In genomic region chr11:85955531-85955930, GRCh38 we compare ENCODE assay signal across 12 cellular contexts.
DNase-seq lines count a peak whose midpoint lies in the region; ATAC-seq and FAIRE-seq lines count a peak whose summit lies in the region.
"Had no signal": no experiment of that assay in that cellular context is flagged by ENCODE, and none has a peak within 500 bp of the region (broad histone marks: within the 10 kb centered on the region; RNA-seq: fewer than 3 reads in every experiment).

No MANE protein-coding gene starts in this region.

- no peak for ATAC-seq in GM21381 (IDR thresholded peaks at IDR 0.05; ENCODE audit: unreplicated experiment)
- ATAC-seq in naive thymus-derived CD4-positive, alpha-beta T cell: no peak
- ATAC-seq: activated naive CD4-positive, alpha-beta T cell treated with anti-CD3 and anti-CD28 coated beads, Interleukin-2, amount 50 U/mL, for 72 hours; stimulated activated naive CD8-positive, alpha-beta T cell treated with anti-CD3 and anti-CD28 coated beads, Interleukin-15, amount 100 ng/mL, for 72 hours had no signal

- peaks cover 0 to 21% (median 0%) of the 10 kb centered on the region in 3 experiments for H3K9me3 ChIP-seq in naive thymus-derived CD4-positive, alpha-beta T cell (ENCODE audit: control insufficient read depth in 2 of 3, low read length in 3 of 3)

- peaks cover 6% of the 10 kb centered on the region for H3K4me1 Mint-ChIP-seq in activated CD4-positive, alpha-beta memory T cell treated with anti-CD3 and anti-CD28 coated beads for 36 hours (ENCODE audit: low read depth)
- peaks cover 3% of the 10 kb centered on the region for H3K4me1 Mint-ChIP-seq in activated CD4-positive, alpha-beta memory T cell treated with anti-CD3 and anti-CD28 coated beads, Interleukin-2, amount 10 ng/mL, durations not matched to agents 7 days and 5 days
- peaks cover 0 to 6% (median 0%) of the 10 kb centered on the region in 7 donors for H3K4me1 Mint-ChIP-seq in naive thymus-derived CD4-positive, alpha-beta T cell

- H2BK120ac ChIP-seq in mesendoderm (ENCODE audit: low read depth, low read length): no peak overlapping the region

- H3K79me2 ChIP-seq in mesendoderm (ENCODE audit: control insufficient read depth, insufficient read depth, low read length): no peaks in the 10 kb centered on the region

- no peak overlapping the region for H3K18ac ChIP-seq in mesendoderm (ENCODE audit: low read length)

- H2AK5ac ChIP-seq in mesendoderm (ENCODE audit: low read length): no peak overlapping the region

- no peak overlapping the region for H3K4me2 ChIP-seq in mesendoderm (ENCODE audit: low read length)
- H3K4me2 ChIP-seq: KMS-11 had no signal

- H2BK5ac ChIP-seq in mesendoderm (ENCODE audit: low read length): no peak overlapping the region

- no peak overlapping the region for H3K9ac ChIP-seq in mesendoderm (ENCODE audit: low read length)
- H3K9ac ChIP-seq: KMS-11 had no signal

- no peak overlapping the region for H3K27ac ChIP-seq in mesendoderm (ENCODE audit: low read depth, low read length)
- no peak overlapping the region for H3K27ac ChIP-seq in naive thymus-derived CD4-positive, alpha-beta T cell (ENCODE audit: low read depth, low read length)
- H3K27ac ChIP-seq: KMS-11 had no signal

- no peak overlapping the region for H3K4me3 Mint-ChIP-seq in activated CD4-positive, alpha-beta memory T cell treated with anti-CD3 and anti-CD28 coated beads for 36 hours
- no peak overlapping the region for H3K4me3 Mint-ChIP-seq in activated CD4-positive, alpha-beta memory T cell treated with anti-CD3 and anti-CD28 coated beads, Interleukin-2, amount 10 ng/mL, durations not matched to agents 7 days and 5 days
- no peak overlapping the region for H3K4me3 Mint-ChIP-seq in naive thymus-derived CD4-positive, alpha-beta T cell
- H3K4me3 Mint-ChIP-seq: stimulated activated naive CD8-positive, alpha-beta T cell treated with anti-CD3 and anti-CD28 coated beads, Interleukin-15, amount 100 ng/mL, for 72 hours had no signal

- DNase-seq in activated CD4-positive, alpha-beta memory T cell treated with anti-CD3 and anti-CD28 coated beads for 36 hours: no peak
- no peak for DNase-seq in activated CD4-positive, alpha-beta memory T cell treated with anti-CD3 and anti-CD28 coated beads, Interleukin-2, amount 10 ng/mL, durations not matched to agents 7 days and 5 days
- DNase-seq in fibroblast of gingiva (ENCODE audit: low read depth) (peak; percentile 36), mesendoderm (peak; percentile 92), urothelium cell line (ENCODE audit: low spot score) (peak; percentile 7), RKO (ENCODE audit: low spot score) (no peak)
- no peak for DNase-seq in naive thymus-derived CD4-positive, alpha-beta T cell
- DNase-seq: stimulated activated naive CD8-positive, alpha-beta T cell treated with anti-CD3 and anti-CD28 coated beads, Interleukin-15, amount 100 ng/mL, for 72 hours had no signal

- no peak overlapping the region for H3K56ac ChIP-seq in mesendoderm (ENCODE audit: low read length)

- FAIRE-seq in urothelium cell line (lab: Jason Lieb, UNC): no peak
- FAIRE-seq: A204.1 had no signal

- H3K4me1 ChIP-seq in mesendoderm (ENCODE audit: control insufficient read depth, low read depth, low read length): no peaks in the 10 kb centered on the region
- no peaks in the 10 kb centered on the region for H3K4me1 ChIP-seq in naive thymus-derived CD4-positive, alpha-beta T cell (ENCODE audit: control insufficient read depth in 2 of 2, insufficient read depth in 2 of 2, low read length in 2 of 2)

- H3K36me3 ChIP-seq in mesendoderm (ENCODE audit: control insufficient read depth, insufficient read depth, low read length): no peaks in the 10 kb centered on the region
- H3K36me3 ChIP-seq in naive thymus-derived CD4-positive, alpha-beta T cell (ENCODE audit: control insufficient read depth in 2 of 3, insufficient read depth in 3 of 3, low read length in 3 of 3): peaks cover 0 to 50% (median 7%) of the 10 kb centered on the region in 3 experiments

- WGBS in mesendoderm (ENCODE audit: extremely low coverage, insufficient coverage, low lambda C conversion rate): no CpG with 5 or more reads among the region's 1 CpG

- intact Hi-C loops in activated CD4-positive, alpha-beta memory T cell treated with anti-CD3 and anti-CD28 coated beads for 36 hours (cut with micrococcal nuclease): no loop called here
- intact Hi-C loops in naive thymus-derived CD4-positive, alpha-beta T cell (cut with micrococcal nuclease): no loop called here

- POLR2A ChIA-PET in activated CD4-positive, alpha-beta memory T cell treated with anti-CD3 and anti-CD28 coated beads for 36 hours (lab: Charles Lee): interaction anchor here (1.1 kb wide), 1 partner anchor 13 kb away, joined by 3 read pairs; no protein-coding TSS in a partner anchor
- POLR2A ChIA-PET in activated CD4-positive, alpha-beta memory T cell treated with anti-CD3 and anti-CD28 coated beads, Interleukin-2, amount 10 ng/mL, durations not matched to agents 7 days and 5 days (lab: Charles Lee): interaction anchor here (0.8 to 1.1 kb wide), 3 partner anchors 9 to 308 kb away, joined by 3 read pairs; partner anchors contain the start of gene PICALM
- POLR2A ChIA-PET in naive thymus-derived CD4-positive, alpha-beta T cell (lab: Charles Lee): interaction anchor here (0.7 kb wide), 1 partner anchor 300 kb away, joined by 3 read pairs; no protein-coding TSS in a partner anchor

- H3K9me3 Mint-ChIP-seq in activated CD4-positive, alpha-beta memory T cell treated with anti-CD3 and anti-CD28 coated beads for 36 hours: peaks cover 29% of the 10 kb centered on the region
- peaks cover 14% of the 10 kb centered on the region for H3K9me3 Mint-ChIP-seq in activated CD4-positive, alpha-beta memory T cell treated with anti-CD3 and anti-CD28 coated beads, Interleukin-2, amount 10 ng/mL, durations not matched to agents 7 days and 5 days
- peaks cover 11 to 46% (median 18%) of the 10 kb centered on the region in 11 donors for H3K9me3 Mint-ChIP-seq in naive thymus-derived CD4-positive, alpha-beta T cell

- no peak overlapping the region for H3K4me3 ChIP-seq in mesendoderm (ENCODE audit: low read length)
- H3K4me3 ChIP-seq in naive thymus-derived CD4-positive, alpha-beta T cell (ENCODE audit: low read length): no peak overlapping the region

- H3K27me3 Mint-ChIP-seq in activated CD4-positive, alpha-beta memory T cell treated with anti-CD3 and anti-CD28 coated beads for 36 hours: no peaks in the 10 kb centered on the region
- no peaks in the 10 kb centered on the region for H3K27me3 Mint-ChIP-seq in activated CD4-positive, alpha-beta memory T cell treated with anti-CD3 and anti-CD28 coated beads, Interleukin-2, amount 10 ng/mL, durations not matched to agents 7 days and 5 days
- H3K27me3 Mint-ChIP-seq in naive thymus-derived CD4-positive, alpha-beta T cell: no peaks in the 10 kb centered on the region
- H3K27me3 Mint-ChIP-seq: stimulated activated naive CD8-positive, alpha-beta T cell treated with anti-CD3 and anti-CD28 coated beads, Interleukin-15, amount 100 ng/mL, for 72 hours had no signal

- no peaks in the 10 kb centered on the region for H3K79me1 ChIP-seq in mesendoderm (ENCODE audit: low read length)

- peak overlapping the region; percentile 3 for H3K27ac Mint-ChIP-seq in activated CD4-positive, alpha-beta memory T cell treated with anti-CD3 and anti-CD28 coated beads for 36 hours
- H3K27ac Mint-ChIP-seq in activated CD4-positive, alpha-beta memory T cell treated with anti-CD3 and anti-CD28 coated beads, Interleukin-2, amount 10 ng/mL, durations not matched to agents 7 days and 5 days: no peak overlapping the region
- peak overlapping the region in 2 of 9 donors; percentile 13 to 40 for H3K27ac Mint-ChIP-seq in naive thymus-derived CD4-positive, alpha-beta T cell
- H3K27ac Mint-ChIP-seq: stimulated activated naive CD8-positive, alpha-beta T cell treated with anti-CD3 and anti-CD28 coated beads, Interleukin-15, amount 100 ng/mL, for 72 hours had no signal

- no peak overlapping the region for H3K4ac ChIP-seq in mesendoderm (ENCODE audit: low read depth, low read length)

- H3K27me3 ChIP-seq in mesendoderm (ENCODE audit: insufficient read depth, low read length, poor library complexity): no peaks in the 10 kb centered on the region
- no peaks in the 10 kb centered on the region for H3K27me3 ChIP-seq in naive thymus-derived CD4-positive, alpha-beta T cell (ENCODE audit: control insufficient read depth in 2 of 2, insufficient read depth in 2 of 2, low read length in 2 of 2)

- no peak overlapping the region for H4K8ac ChIP-seq in mesendoderm (ENCODE audit: low read depth, low read length)

- CTCF ChIA-PET in activated CD4-positive, alpha-beta memory T cell treated with anti-CD3 and anti-CD28 coated beads for 36 hours (lab: Charles Lee): interaction anchor here (0.8 kb wide), 1 partner anchor 44 kb away, joined by 4 read pairs; no protein-coding TSS in a partner anchor
- CTCF ChIA-PET in activated CD4-positive, alpha-beta memory T cell treated with anti-CD3 and anti-CD28 coated beads, Interleukin-2, amount 10 ng/mL, durations not matched to agents 7 days and 5 days (lab: Charles Lee): interaction anchor here (1.4 kb wide), 1 partner anchor 101 kb away, joined by 5 read pairs; the partner anchor contains the start of gene CCDC83
- CTCF ChIA-PET in naive thymus-derived CD4-positive, alpha-beta T cell (lab: Charles Lee): interaction anchor here (0.7 kb wide), 2 partner anchors 14 to 197 kb away, joined by 3 to 4 read pairs; no protein-coding TSS in a partner anchor

- H4K5ac ChIP-seq in mesendoderm (ENCODE audit: low read length): no peak overlapping the region

- H2BK15ac ChIP-seq in mesendoderm (replicated peaks; ENCODE audit: low read depth): no peak overlapping the region

- H3K23ac ChIP-seq in mesendoderm (ENCODE audit: low read length): no peak overlapping the region

- peaks cover 72% of the 10 kb centered on the region for H3K36me3 Mint-ChIP-seq in activated CD4-positive, alpha-beta memory T cell treated with anti-CD3 and anti-CD28 coated beads for 36 hours
- peaks cover 83% of the 10 kb centered on the region for H3K36me3 Mint-ChIP-seq in activated CD4-positive, alpha-beta memory T cell treated with anti-CD3 and anti-CD28 coated beads, Interleukin-2, amount 10 ng/mL, durations not matched to agents 7 days and 5 days (ENCODE audit: low read depth)
- H3K36me3 Mint-ChIP-seq in naive thymus-derived CD4-positive, alpha-beta T cell: peaks cover 17 to 75% (median 70%) of the 10 kb centered on the region in 5 donors

Comparison
In these comparisons a context has a peak if more than half of its experiments do, and no peak if none do; other contexts are left out.
1. DNase-seq: peak in fibroblast of gingiva (single experiment), mesendoderm (single experiment) and urothelium cell line (single experiment); none in activated CD4-positive, alpha-beta memory T cell treated with anti-CD3 and anti-CD28 coated beads for 36 hours (single experiment), activated CD4-positive, alpha-beta memory T cell treated with anti-CD3 and anti-CD28 coated beads, Interleukin-2, amount 10 ng/mL, durations not matched to agents 7 days and 5 days (single experiment), RKO (single experiment) and naive thymus-derived CD4-positive, alpha-beta T cell (0 of 9).